Comparison of ENCODE assay signal across 8 cellular contexts in genomic region chr12:57522019-57522886, GRCh38. TPM values are rescaled to one million over a fixed set of nuclear protein-coding genes. Genes with fewer than 3 reads are reported as not detected.
A peak's percentile ranks its signal among the peaks of the same experiment; 100 is the strongest.
DNase-seq lines count a peak whose midpoint lies in the region; ATAC-seq lines count a peak whose summit lies in the region.

Gene MBD6, plus strand, starts transcription at chr12:57522824. Its CDS starts 1,480 bp downstream, at chr12:57524304.

- no peaks in the 10 kb centered on the region for H3K27me3 ChIP-seq in CD4-positive, alpha-beta memory T cell (ENCODE audit: insufficient read depth, low read length)

- peak within 1 kb of the TSS; percentile 96 for H3K27ac ChIP-seq in CD4-positive, alpha-beta memory T cell (ENCODE audit: low read depth, low read length)

- DNase-seq in CD4-positive, alpha-beta memory T cell, result peak; percentile 90 to 93 (median 92)
- peak; percentile 87 for DNase-seq in HK-2 (ENCODE audit: unreplicated experiment)
- DNase-seq in NK-92 (lab: John Stamatoyannopoulos, UW; ENCODE audit: unreplicated experiment), result peak; percentile 44
- peak; percentile 68 to 85 for DNase-seq in activated CD8-positive, alpha-beta memory T cell treated with anti-CD3 and anti-CD28 coated beads for 1 hour (ENCODE audit: extremely low read depth in 1 of 2, low read depth in 1 of 2)
- DNase-seq in effector CD4-positive, alpha-beta T cell, result peak; percentile 86
- peak; percentile 89 to 91 for DNase-seq in memory B cell (ENCODE audit: low spot score in 2 of 2)
- DNase-seq in stimulated activated CD8-positive, alpha-beta memory T cell treated with anti-CD3 and anti-CD28 coated beads, Interleukin-12 subunit alpha, Interleukin-12 subunit beta, amount 100 ng/mL, for 24 hours (ENCODE audit: extremely low read depth), result peak; percentile 75

- peaks cover 63% of the 10 kb centered on the region for H3K4me1 ChIP-seq in CD4-positive, alpha-beta memory T cell (ENCODE audit: insufficient read depth, low read length)

- H3K4me3 Mint-ChIP-seq in CD4-positive, alpha-beta memory T cell, result peak within 1 kb of the TSS; percentile 92 to 99 (median 96)
- peak within 1 kb of the TSS; percentile 97 for H3K4me3 Mint-ChIP-seq in memory B cell

- H3K9me3 Mint-ChIP-seq in CD4-positive, alpha-beta memory T cell, result peaks cover 0 to 3% (median 0%) of the 10 kb centered on the region in 8 donors
- H3K9me3 Mint-ChIP-seq in memory B cell, result no peaks in the 10 kb centered on the region

- peaks cover 0 to 2% of the 10 kb centered on the region in 2 donors for H3K27me3 Mint-ChIP-seq in CD4-positive, alpha-beta memory T cell
- no peaks in the 10 kb centered on the region for H3K27me3 Mint-ChIP-seq in memory B cell

- H3K36me3 Mint-ChIP-seq in CD4-positive, alpha-beta memory T cell, result peaks cover 14 to 56% of the 10 kb centered on the region in 2 donors
- peaks cover 11% of the 10 kb centered on the region for H3K36me3 Mint-ChIP-seq in memory B cell

- ATAC-seq in GM19455 (IDR thresholded peaks at IDR 0.05; ENCODE audit: unreplicated experiment) (peak; percentile 48), memory B cell (ENCODE audit: low read depth) (peak; percentile 29)

- intact Hi-C loops in CD4-positive, alpha-beta memory T cell (cut with micrococcal nuclease), result loop anchor here (1.0 to 5.0 kb wide), 4 partner anchors 60 to 171 kb away; partner anchors contain the start of gene ARHGEF25

- peak within 1 kb of the TSS; percentile 55 to 63 for H3K4me3 ChIP-seq in CD4-positive, alpha-beta memory T cell (ENCODE audit: low read length in 2 of 2)

- H3K4me1 Mint-ChIP-seq in CD4-positive, alpha-beta memory T cell, result peaks cover 37 to 68% (median 51%) of the 10 kb centered on the region in 4 donors
- H3K4me1 Mint-ChIP-seq in memory B cell, result peaks cover 48% of the 10 kb centered on the region

- H3K9me3 ChIP-seq in CD4-positive, alpha-beta memory T cell (ENCODE audit: control insufficient read depth in 1 of 2, low read length in 2 of 2), result no peaks in the 10 kb centered on the region

- H3K36me3 ChIP-seq in CD4-positive, alpha-beta memory T cell (ENCODE audit: insufficient read depth, low read length), result peaks cover 12% of the 10 kb centered on the region

- H3K27ac Mint-ChIP-seq in CD4-positive, alpha-beta memory T cell, result peak within 1 kb of the TSS; percentile 99 to 100 (median 99)
- peak within 1 kb of the TSS; percentile 99 for H3K27ac Mint-ChIP-seq in memory B cell

- CTCF ChIA-PET in CD4-positive, alpha-beta memory T cell (lab: Charles Lee; ENCODE audit: partially characterized antibody), result no interaction called here

- POLR2A ChIA-PET in CD4-positive, alpha-beta memory T cell (lab: Charles Lee; ENCODE audit: partially characterized antibody), result interaction anchor here (0.6 to 2.4 kb wide), 4 partner anchors 12 to 1397 kb away, joined by 3 to 16 read pairs (median 4); partner anchors contain the start of genes ARHGAP9 and TSPAN31

RNA-seq across cellular contexts. Expression of gene MBD6, which starts in this region (rescaled TPM):
- total RNA-seq in CD4-positive, alpha-beta memory T cell, result 100 to 1,000 TPM in 1 of 2 experiments, 10 to 100 TPM in 1; 97.4 to 103 TPM
- 1 to 10 TPM in 1 of 2 donors, under 1 TPM in 1; 0.16 to 2.6 TPM for polyA plus RNA-seq in CD4-positive, alpha-beta memory T cell

Comparison
In these comparisons a context has a peak if more than half of its experiments do, and no peak if none do; other contexts are left out.
1. Peak in every context shown above with its lines: DNase-seq, ATAC-seq, H3K4me3 ChIP-seq and H3K27ac ChIP-seq.